Comparison of ENCODE assay signal across 8 cellular contexts in genomic region chr11:61776561-61777075, GRCh38. TPM values are rescaled to one million over a fixed set of nuclear protein-coding genes. Genes with fewer than 3 reads are reported as not detected.
DNase-seq lines count a peak whose midpoint lies in the region; ATAC-seq and TF ChIP-seq lines count a peak whose summit lies in the region.

No MANE protein-coding gene starts in this region.

- H3K4me1 Mint-ChIP-seq in activated naive CD4-positive, alpha-beta T cell treated with anti-CD3 and anti-CD28 coated beads, Interleukin-2, amount 10 ng/mL, durations not matched to agents 7 days and 5 days = peaks cover 35% of the 10 kb centered on the region
- peaks cover 1% of the 10 kb centered on the region for H3K4me1 Mint-ChIP-seq in glutamatergic neuron (ENCODE audit: low read depth, unreplicated experiment)

- H3K4me3 Mint-ChIP-seq in activated naive CD4-positive, alpha-beta T cell treated with anti-CD3 and anti-CD28 coated beads, Interleukin-2, amount 10 ng/mL, durations not matched to agents 7 days and 5 days = peak overlapping the region; percentile 43
- no peak overlapping the region for H3K4me3 Mint-ChIP-seq in glutamatergic neuron (ENCODE audit: unreplicated experiment)

- no peaks in the 10 kb centered on the region for H3K9me3 Mint-ChIP-seq in activated naive CD4-positive, alpha-beta T cell treated with anti-CD3 and anti-CD28 coated beads, Interleukin-2, amount 10 ng/mL, durations not matched to agents 7 days and 5 days
- peaks cover 5% of the 10 kb centered on the region for H3K9me3 Mint-ChIP-seq in glutamatergic neuron (ENCODE audit: unreplicated experiment)

- no peak for ATAC-seq in HG02840 (IDR thresholded peaks at IDR 0.05; ENCODE audit: low FRiP score, unreplicated experiment)

- H3K27ac Mint-ChIP-seq in activated naive CD4-positive, alpha-beta T cell treated with anti-CD3 and anti-CD28 coated beads, Interleukin-2, amount 10 ng/mL, durations not matched to agents 7 days and 5 days = no peak overlapping the region
- no peak overlapping the region for H3K27ac Mint-ChIP-seq in glutamatergic neuron (ENCODE audit: unreplicated experiment)

- TF ChIP-seq CTCF in glutamatergic neuron (IDR thresholded peaks at IDR 0.05; ENCODE audit: partially characterized antibody, unreplicated experiment) = peak; percentile 68

- DNase-seq in COR-L47 (lab: John Stamatoyannopoulos, UW) (peak; percentile 40), H4 (ENCODE audit: low spot score) (peak; percentile 34), RPMI7951 (ENCODE audit: low read depth) (peak; percentile 38), glutamatergic neuron (peak; percentile 69), renal cortical epithelial cell (ENCODE audit: low read depth) (peak; percentile 64), NCI-H226 (no peak)
- DNase-seq in activated naive CD4-positive, alpha-beta T cell treated with anti-CD3 and anti-CD28 coated beads, Interleukin-2, amount 10 ng/mL, durations not matched to agents 7 days and 5 days = peak; percentile 81

- no peaks in the 10 kb centered on the region for H3K36me3 Mint-ChIP-seq in activated naive CD4-positive, alpha-beta T cell treated with anti-CD3 and anti-CD28 coated beads, Interleukin-2, amount 10 ng/mL, durations not matched to agents 7 days and 5 days
- no peaks in the 10 kb centered on the region for H3K36me3 Mint-ChIP-seq in glutamatergic neuron (ENCODE audit: unreplicated experiment)

- peaks cover 37% of the 10 kb centered on the region for H3K27me3 Mint-ChIP-seq in activated naive CD4-positive, alpha-beta T cell treated with anti-CD3 and anti-CD28 coated beads, Interleukin-2, amount 10 ng/mL, durations not matched to agents 7 days and 5 days
- peaks cover 8% of the 10 kb centered on the region for H3K27me3 Mint-ChIP-seq in glutamatergic neuron (ENCODE audit: unreplicated experiment)

- CTCF ChIA-PET in activated naive CD4-positive, alpha-beta T cell treated with anti-CD3 and anti-CD28 coated beads, Interleukin-2, amount 10 ng/mL, durations not matched to agents 7 days and 5 days (lab: Charles Lee) = interaction anchor here (1.1 to 1.3 kb wide), 3 partner anchors 12 to 29 kb away, joined by 3 to 7 read pairs (median 5); no protein-coding TSS in a partner anchor

RNA-seq across cellular contexts. Expression of gene TMEM258, which starts 15.8 kb away (rescaled TPM):
- total RNA-seq in H4 (2014; rRNA removed; shearing (Covaris generic)) = 133 and 142 TPM in 2 replicates
- total RNA-seq in RPMI7951 (2014; rRNA removed; shearing (Covaris generic)) = 158 and 203 TPM in 2 replicates
- total RNA-seq in glutamatergic neuron (ENCODE audit: unreplicated experiment) (82.7 TPM), renal cortical epithelial cell (18.3 and 38.9 TPM in 2 replicates)

RNA-seq across cellular contexts. Expression of gene FEN1, which starts 16.1 kb away (rescaled TPM):
- total RNA-seq in H4 (2014; rRNA removed; shearing (Covaris generic)) = 104 and 118 TPM in 2 replicates
- total RNA-seq in RPMI7951 (2014; rRNA removed; shearing (Covaris generic)) = 75.8 and 97.4 TPM in 2 replicates
- total RNA-seq in glutamatergic neuron (ENCODE audit: unreplicated experiment) (15.2 TPM), renal cortical epithelial cell (12.1 and 35.6 TPM in 2 replicates)

RNA-seq across cellular contexts. Expression of gene MYRF, which starts 24.2 kb away (rescaled TPM):
- total RNA-seq in H4 (2014; rRNA removed; shearing (Covaris generic)) = 1.0 and 1.2 TPM in 2 replicates
- 0.10 and 0.12 TPM in 2 replicates for total RNA-seq in RPMI7951 (2014; rRNA removed; shearing (Covaris generic))
- total RNA-seq in glutamatergic neuron (ENCODE audit: unreplicated experiment) (0.29 TPM), renal cortical epithelial cell (4.2 and 20.0 TPM in 2 replicates)

RNA-seq across cellular contexts. Expression of gene FADS1, which starts 40.2 kb away (rescaled TPM):
- total RNA-seq in H4 (2014; rRNA removed; shearing (Covaris generic)) = 63.2 and 68.0 TPM in 2 replicates
- 40.8 and 50.6 TPM in 2 replicates for total RNA-seq in RPMI7951 (2014; rRNA removed; shearing (Covaris generic))
- total RNA-seq in glutamatergic neuron (ENCODE audit: unreplicated experiment) (155 TPM), renal cortical epithelial cell (35.8 and 84.6 TPM in 2 replicates)

RNA-seq across cellular contexts. Expression of gene FADS2, which starts 51.5 kb away (rescaled TPM):
- total RNA-seq in H4 (2014; rRNA removed; shearing (Covaris generic)) = 44.2 and 54.8 TPM in 2 replicates
- total RNA-seq in RPMI7951 (2014; rRNA removed; shearing (Covaris generic)) = 42.3 and 48.8 TPM in 2 replicates
- total RNA-seq in glutamatergic neuron (ENCODE audit: unreplicated experiment) = 701 TPM
- 37.7 and 199 TPM in 2 replicates for total RNA-seq in renal cortical epithelial cell
